In the genomic region with DNA sequence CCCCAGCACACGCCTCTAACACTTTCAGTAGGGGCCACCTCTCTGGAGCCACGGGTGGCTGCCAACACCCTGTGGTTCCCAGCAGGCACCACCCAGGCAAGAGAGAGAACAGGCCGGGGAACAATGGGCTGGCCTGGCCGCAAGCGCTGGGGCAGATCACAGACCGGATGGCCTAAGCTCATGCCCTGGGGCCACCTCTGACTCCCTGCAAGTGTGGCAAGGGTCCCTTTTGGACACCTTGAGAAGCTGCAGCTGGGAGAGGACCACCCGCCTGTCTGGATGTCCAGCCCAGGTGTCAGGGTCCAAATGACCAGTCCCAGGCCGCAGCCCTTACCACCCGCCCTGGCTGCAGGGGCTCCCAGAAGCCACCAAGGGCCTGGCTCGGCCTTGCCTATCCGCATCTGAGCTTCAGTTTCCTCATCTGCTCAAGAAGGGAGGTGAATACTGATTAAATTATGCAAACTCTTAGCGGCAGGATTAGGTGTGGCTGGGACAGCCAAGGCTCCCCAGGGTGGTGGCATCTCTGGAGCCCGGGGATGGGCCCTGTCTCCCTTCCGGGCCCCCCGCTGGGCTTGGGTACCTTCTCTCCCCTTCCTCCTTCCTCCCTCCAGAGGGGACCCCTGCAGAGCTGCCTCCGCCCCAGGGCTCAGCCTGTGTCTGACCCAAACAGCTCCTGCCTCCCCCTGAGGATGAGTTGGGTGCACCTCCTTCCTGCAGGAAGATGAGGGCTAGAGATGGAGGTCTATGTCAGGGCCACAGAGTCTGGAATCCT, we compare ENCODE assay signal across 1 cellular context.
TF ChIP-seq lines count a peak whose summit lies in the region.

No MANE protein-coding gene starts in this region.

TF ChIP-seq in SK-N-SH treated with all-trans-retinoic acid at 6 μM for 48 hours, 23 proteins besides CTCF, POLR2A, EP300 and RAD21 (continued from another document):
- TF ChIP-seq, protein P1, sequence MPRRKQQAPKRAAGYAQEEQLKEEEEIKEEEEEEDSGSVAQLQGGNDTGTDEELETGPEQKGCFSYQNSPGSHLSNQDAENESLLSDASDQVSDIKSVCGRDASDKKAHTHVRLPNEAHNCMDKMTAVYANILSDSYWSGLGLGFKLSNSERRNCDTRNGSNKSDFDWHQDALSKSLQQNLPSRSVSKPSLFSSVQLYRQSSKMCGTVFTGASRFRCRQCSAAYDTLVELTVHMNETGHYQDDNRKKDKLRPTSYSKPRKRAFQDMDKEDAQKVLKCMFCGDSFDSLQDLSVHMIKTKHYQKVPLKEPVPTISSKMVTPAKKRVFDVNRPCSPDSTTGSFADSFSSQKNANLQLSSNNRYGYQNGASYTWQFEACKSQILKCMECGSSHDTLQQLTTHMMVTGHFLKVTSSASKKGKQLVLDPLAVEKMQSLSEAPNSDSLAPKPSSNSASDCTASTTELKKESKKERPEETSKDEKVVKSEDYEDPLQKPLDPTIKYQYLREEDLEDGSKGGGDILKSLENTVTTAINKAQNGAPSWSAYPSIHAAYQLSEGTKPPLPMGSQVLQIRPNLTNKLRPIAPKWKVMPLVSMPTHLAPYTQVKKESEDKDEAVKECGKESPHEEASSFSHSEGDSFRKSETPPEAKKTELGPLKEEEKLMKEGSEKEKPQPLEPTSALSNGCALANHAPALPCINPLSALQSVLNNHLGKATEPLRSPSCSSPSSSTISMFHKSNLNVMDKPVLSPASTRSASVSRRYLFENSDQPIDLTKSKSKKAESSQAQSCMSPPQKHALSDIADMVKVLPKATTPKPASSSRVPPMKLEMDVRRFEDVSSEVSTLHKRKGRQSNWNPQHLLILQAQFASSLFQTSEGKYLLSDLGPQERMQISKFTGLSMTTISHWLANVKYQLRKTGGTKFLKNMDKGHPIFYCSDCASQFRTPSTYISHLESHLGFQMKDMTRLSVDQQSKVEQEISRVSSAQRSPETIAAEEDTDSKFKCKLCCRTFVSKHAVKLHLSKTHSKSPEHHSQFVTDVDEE (CRISPR knock-in tag; IDR thresholded peaks at IDR 0.05), result no peak
- no peak for TF ChIP-seq ZNF565 (CRISPR knock-in tag; conservative IDR thresholded peaks at IDR 0.05; ENCODE audit: low read depth)
